ENCODE assay signal across 8 cellular contexts in genomic region chr9:133787749-133788015, GRCh38.
DNase-seq lines count a peak whose midpoint lies in the region; ATAC-seq lines count a peak whose summit lies in the region.

No MANE protein-coding gene starts in this region.

- ATAC-seq in HG03135 (IDR thresholded peaks at IDR 0.05; ENCODE audit: unreplicated experiment) (peak; percentile 45), HG03571 (IDR thresholded peaks at IDR 0.05; ENCODE audit: unreplicated experiment) (no peak)

- peak; percentile 6 for DNase-seq in NCI-H2227 (lab: John Stamatoyannopoulos, UW; ENCODE audit: unreplicated experiment)
- no peak for DNase-seq in NCI-H2227 treated with DMSO at 0.1 percent for 48 hours (lab: John Stamatoyannopoulos, UW)
- DNase-seq in astrocyte of the hippocampus (ENCODE audit: low read depth, low spot score): peak; percentile 74
- DNase-seq in pons (ENCODE audit: low spot score): peak; percentile 21
- DNase-seq in cerebellar nuclear complex (lab: John Stamatoyannopoulos, UW): no peak
- no peak for DNase-seq in activated CD4-positive, alpha-beta T cell treated with anti-CD3 and anti-CD28 coated beads for 1 hour

Comparison
In these comparisons a context has a peak if more than half of its experiments do, and no peak if none do; other contexts are left out.
1. DNase-seq: peak in NCI-H2227 (single experiment), astrocyte of the hippocampus (single experiment) and pons (single experiment); none in NCI-H2227 treated with DMSO at 0.1 percent for 48 hours (single experiment), cerebellar nuclear complex (0 of 2) and activated CD4-positive, alpha-beta T cell treated with anti-CD3 and anti-CD28 coated beads for 1 hour (single experiment).